20 cellular contexts compared by ENCODE assay signal in genomic region chr9:95107976-95108375, GRCh38.
DNase-seq lines count a peak whose midpoint lies in the region; ATAC-seq and TF ChIP-seq lines count a peak whose summit lies in the region.
"Had no signal": no experiment of that assay in that cellular context is flagged by ENCODE, and none has a peak within 500 bp of the region (broad histone marks: within the 10 kb centered on the region; RNA-seq: fewer than 3 reads in every experiment).

No MANE protein-coding gene starts in this region.

- no peak for ATAC-seq in RWPE2 (ENCODE audit: low read depth)
- ATAC-seq: stimulated activated effector memory CD8-positive, alpha-beta T cell treated with anti-CD3 and anti-CD28 coated beads, Interleukin-12 subunit alpha, Interleukin-12 subunit beta, amount 100 ng/mL, for 72 hours had no signal

- WGBS in endodermal cell (ENCODE audit: insufficient coverage in 1 of 2, insufficient read length in 1 of 2), 2 experiments, result 92 to 98% methylated on average over 11 to 14 of the region's 14 CpGs

- CTCF ChIA-PET in activated CD4-positive, alpha-beta T cell treated with anti-CD3 and anti-CD28 coated beads, Interleukin-2, amount 10 ng/mL, durations not matched to agents 7 days and 5 days (lab: Charles Lee), result no interaction called here

- H3K4me1 ChIP-seq in RWPE2 (ENCODE audit: insufficient read depth, poor library complexity, severe bottlenecking) (peaks cover 28% of the 10 kb centered on the region), endodermal cell (ENCODE audit: control insufficient read depth, insufficient read depth, low read length) (no peaks in the 10 kb centered on the region), muscle layer of colon (ENCODE audit: insufficient read depth, low read length) (peaks cover 27% of the 10 kb centered on the region)
- H3K4me1 ChIP-seq: breast epithelium had no signal

- H3K36me3 ChIP-seq in RWPE2 (ENCODE audit: low read depth), result peaks cover 54% of the 10 kb centered on the region
- H3K36me3 ChIP-seq in endodermal cell (ENCODE audit: control insufficient read depth, insufficient read depth, low read length), result peaks cover 25% of the 10 kb centered on the region
- H3K36me3 ChIP-seq in muscle layer of colon (ENCODE audit: insufficient read depth, low read length), result peaks cover 26% of the 10 kb centered on the region
- H3K36me3 ChIP-seq in WERI-Rb-1, result peaks cover 57% of the 10 kb centered on the region
- H3K36me3 ChIP-seq: breast epithelium, ovary had no signal

- no peak overlapping the region for H3K4me3 Mint-ChIP-seq in endodermal cell
- H3K4me3 Mint-ChIP-seq in activated CD4-positive, alpha-beta T cell treated with anti-CD3 and anti-CD28 coated beads, Interleukin-2, amount 10 ng/mL, durations not matched to agents 7 days and 5 days, result no peak overlapping the region
- H3K4me3 Mint-ChIP-seq: activated CD4-positive, alpha-beta memory T cell treated with anti-CD3 and anti-CD28 coated beads for 36 hours; activated naive CD4-positive, alpha-beta T cell treated with anti-CD3 and anti-CD28 coated beads, Interleukin-2, amount 50 U/mL, for 24 hours; activated T-cell treated with anti-CD3 and anti-CD28 coated beads, Interleukin-2, amount 50 U/mL, for 24 hours; CD8-positive, alpha-beta memory T cell; stimulated activated effector memory CD8-positive, alpha-beta T cell treated with anti-CD3 and anti-CD28 coated beads, Interleukin-12 subunit alpha, Interleukin-12 subunit beta, amount 100 ng/mL, for 72 hours had no signal

- no peak for DNase-seq in RWPE2 (ENCODE audit: low spot score)
- DNase-seq in endodermal cell, result no peak
- DNase-seq in WERI-Rb-1, result no peak
- DNase-seq in cerebellar nuclear complex (lab: John Stamatoyannopoulos, UW), result no peak
- no peak for DNase-seq in activated CD4-positive, alpha-beta T cell treated with anti-CD3 and anti-CD28 coated beads, Interleukin-2, amount 10 ng/mL, durations not matched to agents 7 days and 5 days
- DNase-seq in HuH-7.5 (ENCODE audit: low spot score), result no peak
- DNase-seq: activated CD4-positive, alpha-beta memory T cell treated with anti-CD3 and anti-CD28 coated beads for 36 hours; activated T-cell treated with anti-CD3 and anti-CD28 coated beads, Interleukin-2, amount 50 U/mL, for 24 hours; CD8-positive, alpha-beta memory T cell; effector CD4-positive, alpha-beta T cell; Karpas-422; NCI-H1105 treated with DMSO at 0.1 percent for 48 hours; NCI-H2171 treated with DMSO at 0.1 percent for 48 hours; NCI-H774 had no signal

- no peaks in the 10 kb centered on the region for H3K27me3 Mint-ChIP-seq in endodermal cell (ENCODE audit: insufficient read depth)
- H3K27me3 Mint-ChIP-seq in activated CD4-positive, alpha-beta T cell treated with anti-CD3 and anti-CD28 coated beads, Interleukin-2, amount 10 ng/mL, durations not matched to agents 7 days and 5 days, result no peaks in the 10 kb centered on the region
- H3K27me3 Mint-ChIP-seq: activated CD4-positive, alpha-beta memory T cell treated with anti-CD3 and anti-CD28 coated beads for 36 hours; activated naive CD4-positive, alpha-beta T cell treated with anti-CD3 and anti-CD28 coated beads, Interleukin-2, amount 50 U/mL, for 24 hours; activated T-cell treated with anti-CD3 and anti-CD28 coated beads, Interleukin-2, amount 50 U/mL, for 24 hours; CD8-positive, alpha-beta memory T cell had no signal

- H3K27ac ChIP-seq in RWPE2 (ENCODE audit: poor library complexity, severe bottlenecking), result peak overlapping the region; percentile 95
- peak overlapping the region; percentile 66 for H3K27ac ChIP-seq in endodermal cell (ENCODE audit: low read depth, low read length)
- peak overlapping the region; percentile 25 for H3K27ac ChIP-seq in muscle layer of colon (ENCODE audit: low read depth, low read length)
- H3K27ac ChIP-seq in temporal lobe (ENCODE audit: low read depth, low read length), result peak overlapping the region; percentile 32
- no peak overlapping the region for H3K27ac ChIP-seq in WERI-Rb-1
- H3K27ac ChIP-seq: breast epithelium, ovary had no signal

- peaks cover 22% of the 10 kb centered on the region for H3K36me3 Mint-ChIP-seq in endodermal cell (ENCODE audit: low read depth)
- no peaks in the 10 kb centered on the region for H3K36me3 Mint-ChIP-seq in activated CD4-positive, alpha-beta T cell treated with anti-CD3 and anti-CD28 coated beads, Interleukin-2, amount 10 ng/mL, durations not matched to agents 7 days and 5 days (ENCODE audit: low read depth)
- H3K36me3 Mint-ChIP-seq: stimulated activated effector memory CD8-positive, alpha-beta T cell treated with anti-CD3 and anti-CD28 coated beads, Interleukin-12 subunit alpha, Interleukin-12 subunit beta, amount 100 ng/mL, for 72 hours had no signal

- H3K4me3 ChIP-seq in RWPE2 (ENCODE audit: severe bottlenecking) (no peak overlapping the region), endodermal cell (ENCODE audit: low read length) (no peak overlapping the region), muscle layer of colon (ENCODE audit: low read depth in 1 of 2, low read length in 2 of 2) (no peak overlapping the region), WERI-Rb-1 (ENCODE audit: low read depth, low read length) (no peak overlapping the region)
- H3K4me3 ChIP-seq: breast epithelium, ovary had no signal

- POLR2A ChIA-PET in activated CD4-positive, alpha-beta T cell treated with anti-CD3 and anti-CD28 coated beads, Interleukin-2, amount 10 ng/mL, durations not matched to agents 7 days and 5 days (lab: Charles Lee), result no interaction called here

- no peak for TF ChIP-seq CTCF in RWPE2 (IDR thresholded peaks at IDR 0.05; ENCODE audit: poor library complexity, severe bottlenecking)
- no peak for TF ChIP-seq CTCF in endodermal cell (conservative IDR thresholded peaks at IDR 0.05)
- no peak for TF ChIP-seq CTCF in WERI-Rb-1 (IDR thresholded peaks at IDR 0.05; ENCODE audit: low read depth, low read length)

- H3K9ac ChIP-seq in endodermal cell (ENCODE audit: extremely low read depth, low read length, poor library complexity, severe bottlenecking), result no peak overlapping the region
- H3K9ac ChIP-seq in muscle layer of colon (ENCODE audit: low read length), result no peak overlapping the region

- H3K9me3 ChIP-seq in RWPE2 (ENCODE audit: severe bottlenecking) (no peaks in the 10 kb centered on the region), endodermal cell (ENCODE audit: control insufficient read depth, low read length) (no peaks in the 10 kb centered on the region), muscle layer of colon (ENCODE audit: low read length) (no peaks in the 10 kb centered on the region), WERI-Rb-1 (ENCODE audit: severe bottlenecking) (no peaks in the 10 kb centered on the region)
- H3K9me3 ChIP-seq: breast epithelium, ovary had no signal

- H3K4me1 Mint-ChIP-seq in endodermal cell, result peaks cover 4% of the 10 kb centered on the region
- H3K4me1 Mint-ChIP-seq in activated CD4-positive, alpha-beta T cell treated with anti-CD3 and anti-CD28 coated beads, Interleukin-2, amount 10 ng/mL, durations not matched to agents 7 days and 5 days, result no peaks in the 10 kb centered on the region
- H3K4me1 Mint-ChIP-seq: activated naive CD4-positive, alpha-beta T cell treated with anti-CD3 and anti-CD28 coated beads, Interleukin-2, amount 50 U/mL, for 24 hours; CD8-positive, alpha-beta memory T cell; stimulated activated effector memory CD8-positive, alpha-beta T cell treated with anti-CD3 and anti-CD28 coated beads, Interleukin-12 subunit alpha, Interleukin-12 subunit beta, amount 100 ng/mL, for 72 hours had no signal

- no peaks in the 10 kb centered on the region for H3K27me3 ChIP-seq in RWPE2 (ENCODE audit: insufficient read depth, poor library complexity, severe bottlenecking)
- no peaks in the 10 kb centered on the region for H3K27me3 ChIP-seq in endodermal cell (ENCODE audit: control insufficient read depth, insufficient read depth, low read length, poor library complexity, severe bottlenecking)
- H3K27me3 ChIP-seq in muscle layer of colon (ENCODE audit: control insufficient read depth in 1 of 2, insufficient read depth in 2 of 2, low read length in 2 of 2), result no peaks in the 10 kb centered on the region
- no peaks in the 10 kb centered on the region for H3K27me3 ChIP-seq in WERI-Rb-1 (ENCODE audit: insufficient read depth, low read depth, severe bottlenecking)
- H3K27me3 ChIP-seq: breast epithelium, ovary had no signal

- no peak overlapping the region for H3K27ac Mint-ChIP-seq in endodermal cell
- H3K27ac Mint-ChIP-seq in activated CD4-positive, alpha-beta T cell treated with anti-CD3 and anti-CD28 coated beads, Interleukin-2, amount 10 ng/mL, durations not matched to agents 7 days and 5 days, result no peak overlapping the region
- H3K27ac Mint-ChIP-seq: activated CD4-positive, alpha-beta memory T cell treated with anti-CD3 and anti-CD28 coated beads for 36 hours; activated naive CD4-positive, alpha-beta T cell treated with anti-CD3 and anti-CD28 coated beads, Interleukin-2, amount 50 U/mL, for 24 hours; activated T-cell treated with anti-CD3 and anti-CD28 coated beads, Interleukin-2, amount 50 U/mL, for 24 hours; CD8-positive, alpha-beta memory T cell had no signal

- H3K9me3 Mint-ChIP-seq in endodermal cell, result no peaks in the 10 kb centered on the region
- H3K9me3 Mint-ChIP-seq in activated CD4-positive, alpha-beta T cell treated with anti-CD3 and anti-CD28 coated beads, Interleukin-2, amount 10 ng/mL, durations not matched to agents 7 days and 5 days, result no peaks in the 10 kb centered on the region
- H3K9me3 Mint-ChIP-seq: activated CD4-positive, alpha-beta memory T cell treated with anti-CD3 and anti-CD28 coated beads for 36 hours; activated naive CD4-positive, alpha-beta T cell treated with anti-CD3 and anti-CD28 coated beads, Interleukin-2, amount 50 U/mL, for 24 hours; activated T-cell treated with anti-CD3 and anti-CD28 coated beads, Interleukin-2, amount 50 U/mL, for 24 hours; CD8-positive, alpha-beta memory T cell; stimulated activated effector memory CD8-positive, alpha-beta T cell treated with anti-CD3 and anti-CD28 coated beads, Interleukin-12 subunit alpha, Interleukin-12 subunit beta, amount 100 ng/mL, for 72 hours had no signal
